Comparison of ENCODE assay signal across 11 cellular contexts in the genomic region with DNA sequence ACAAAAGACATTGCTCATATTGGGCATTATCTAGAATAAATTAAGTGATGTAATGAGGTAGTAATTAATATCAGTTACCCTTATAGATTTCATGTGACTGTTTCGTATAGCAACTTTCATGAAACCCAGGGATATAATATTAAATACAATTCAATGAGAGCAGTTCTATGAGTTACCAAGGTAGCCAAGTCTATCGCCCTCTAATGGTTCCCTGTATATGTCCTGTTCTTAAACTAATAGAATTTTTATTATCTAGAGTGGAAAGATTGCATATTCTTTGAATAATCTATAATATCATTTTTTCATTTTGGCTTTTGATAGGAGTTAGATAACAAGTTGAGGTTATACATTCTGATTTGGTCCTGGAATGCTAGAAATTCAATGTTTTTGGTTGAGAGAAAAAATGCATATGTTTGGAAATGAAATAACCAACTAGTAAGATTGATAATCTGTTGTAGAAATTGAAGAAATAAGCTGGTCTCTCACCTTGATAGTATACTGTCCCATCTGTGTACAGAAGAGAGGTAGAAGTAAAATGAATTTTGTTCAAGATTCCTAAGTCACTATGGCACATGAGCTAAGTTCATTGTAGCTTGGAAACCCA. TPM values are rescaled to one million over a fixed set of nuclear protein-coding genes. Genes with fewer than 3 reads are reported as not detected.
DNase-seq lines count a peak whose midpoint lies in the region; ATAC-seq and TF ChIP-seq lines count a peak whose summit lies in the region.
"Had no signal": no experiment of that assay in that cellular context is flagged by ENCODE, and none has a peak within 500 bp of the region (broad histone marks: within the 10 kb centered on the region; RNA-seq: fewer than 3 reads in every experiment).

No MANE protein-coding gene starts in this region.

- H3K4me3 Mint-ChIP-seq in neural crest cell, result no peak overlapping the region
- H3K4me3 Mint-ChIP-seq: activated naive CD4-positive, alpha-beta T cell treated with anti-CD3 and anti-CD28 coated beads for 36 hours; T-helper 1 cell treated with Interleukin-12 subunit alpha and Interleukin-12 subunit beta and Interleukin-4 antibody, amounts not matched to agents 30 μg/mL and 1 μg/mL, for 36 hours had no signal

- no peaks in the 10 kb centered on the region for H3K27me3 ChIP-seq in brain microvascular endothelial cell (replicated peaks)
- H3K27me3 ChIP-seq: MG63, pancreas had no signal

- peak; percentile 45 for TF ChIP-seq CTCF in LNCAP (IDR thresholded peaks at IDR 0.05)
- peak; percentile 61 for TF ChIP-seq CTCF in brain microvascular endothelial cell (IDR thresholded peaks at IDR 0.05; ENCODE audit: low read depth, low read length, missing control alignments)
- TF ChIP-seq CTCF in neural crest cell (conservative IDR thresholded peaks at IDR 0.05), result peak; percentile 60

- H3K4me1 Mint-ChIP-seq in neural crest cell, result no peaks in the 10 kb centered on the region

- peaks cover 16% of the 10 kb centered on the region for H3K36me3 Mint-ChIP-seq in neural crest cell (ENCODE audit: low read depth)

- in situ Hi-C loops in brain microvascular endothelial cell (cut with HindIII; ENCODE audit: low pct_ligation_motif_present, low sequenced_read_pairs), result no loop called here

- H3K27me3 Mint-ChIP-seq in neural crest cell (ENCODE audit: low read depth), result no peaks in the 10 kb centered on the region

- ATAC-seq in stimulated activated naive CD8-positive, alpha-beta T cell treated with anti-CD3 and anti-CD28 coated beads, Interleukin-15, Interleukin-2, amounts not matched to agents 100 U/mL and 50 U/mL, for 24 hours, result no peak
- ATAC-seq in esophagus mucosa (no peak), GM18502 (IDR thresholded peaks at IDR 0.05; ENCODE audit: poor library complexity, unreplicated experiment) (no peak)
- ATAC-seq: pancreas had no signal

- H3K27ac Mint-ChIP-seq in neural crest cell (ENCODE audit: unreplicated experiment), result no peak overlapping the region
- H3K27ac Mint-ChIP-seq: activated naive CD4-positive, alpha-beta T cell treated with anti-CD3 and anti-CD28 coated beads for 36 hours; T-helper 1 cell treated with Interleukin-12 subunit alpha and Interleukin-12 subunit beta and Interleukin-4 antibody, amounts not matched to agents 30 μg/mL and 1 μg/mL, for 36 hours had no signal

- DNase-seq in GM03348 (ENCODE audit: low spot score), result peak; percentile 11
- peak; percentile 1 for DNase-seq in brain microvascular endothelial cell
- no peak for DNase-seq in neural crest cell (ENCODE audit: low read depth, low spot score)
- no peak for DNase-seq in stimulated activated naive CD8-positive, alpha-beta T cell treated with anti-CD3 and anti-CD28 coated beads, Interleukin-15, Interleukin-2, amounts not matched to agents 100 U/mL and 50 U/mL, for 24 hours
- DNase-seq: activated naive CD4-positive, alpha-beta T cell treated with anti-CD3 and anti-CD28 coated beads for 36 hours; MG63; pancreas had no signal

- no peak overlapping the region for H3K4me3 ChIP-seq in brain microvascular endothelial cell (ENCODE audit: low read depth, low read length)
- H3K4me3 ChIP-seq: MG63, pancreas had no signal

- H3K27ac ChIP-seq in brain microvascular endothelial cell, result no peak overlapping the region
- H3K27ac ChIP-seq: pancreas had no signal

- peaks cover 4% of the 10 kb centered on the region for H3K36me3 ChIP-seq in brain microvascular endothelial cell (replicated peaks)

- peaks cover 3% of the 10 kb centered on the region for H3K9me3 Mint-ChIP-seq in neural crest cell
- H3K9me3 Mint-ChIP-seq: activated naive CD4-positive, alpha-beta T cell treated with anti-CD3 and anti-CD28 coated beads for 36 hours had no signal

RNA-seq across cellular contexts. Expression of a gene that starts 59.7 kb away (rescaled TPM):
- total RNA-seq in neural crest cell (62.9 and 63.4 TPM in 2 replicates), esophagus mucosa (62.6 TPM)

Comparison
In these comparisons a context has a peak if more than half of its experiments do, and no peak if none do; other contexts are left out.
1. DNase-seq: peak in GM03348 (single experiment) and brain microvascular endothelial cell (single experiment); none in neural crest cell (single experiment) and stimulated activated naive CD8-positive, alpha-beta T cell treated with anti-CD3 and anti-CD28 coated beads, Interleukin-15, Interleukin-2, amounts not matched to agents 100 U/mL and 50 U/mL, for 24 hours (single experiment).
2. Peak in every context shown above with its lines, with median percentiles within 50 percentile points of each other: CTCF ChIP-seq.